In the genomic region with DNA sequence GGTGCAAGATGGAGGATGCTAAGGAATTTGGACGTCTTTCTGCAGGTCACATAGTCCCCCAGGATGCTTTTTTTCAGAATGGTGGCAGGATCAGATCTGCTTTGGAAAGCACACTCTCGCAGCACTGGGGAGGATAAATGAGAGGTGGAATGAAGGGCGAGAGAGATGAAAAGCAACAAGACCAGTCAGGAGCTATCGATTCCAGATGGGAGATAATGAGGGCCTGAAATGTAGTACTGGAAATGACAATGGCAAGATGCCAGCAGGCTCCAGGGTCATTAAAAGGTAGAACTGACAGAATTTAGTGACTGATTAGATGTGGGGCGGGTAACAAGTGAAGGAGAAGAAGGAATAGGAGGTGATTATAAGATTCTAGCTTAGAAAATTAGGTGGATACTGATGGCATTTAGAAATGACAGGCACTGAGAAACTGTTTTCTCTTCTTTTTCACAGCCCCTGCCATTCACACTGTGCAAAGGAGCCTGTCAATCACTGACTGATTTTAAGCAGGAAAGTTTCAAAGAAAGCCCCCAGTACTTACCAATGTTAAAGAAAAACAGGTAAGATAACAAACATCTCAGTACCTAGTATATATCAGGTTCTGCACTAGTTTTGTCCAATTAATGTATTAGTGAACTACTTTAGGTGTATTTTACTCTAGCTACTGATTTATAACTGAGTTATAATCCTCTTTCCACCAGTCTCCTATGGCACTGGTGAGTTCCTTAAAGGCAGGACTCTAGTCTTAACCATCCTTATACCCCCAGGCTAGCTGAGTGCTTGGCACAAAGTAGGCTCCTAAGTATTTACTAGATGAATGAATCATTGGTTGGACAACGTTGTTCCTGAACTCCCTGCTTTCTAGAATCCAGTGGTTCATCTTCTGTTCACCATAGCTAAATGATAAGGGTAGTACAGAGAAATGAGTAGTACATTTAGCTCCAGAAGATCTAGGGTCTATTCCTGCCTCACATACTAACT, we compare ENCODE assay signal across 28 cellular contexts. TPM values are rescaled to one million over a fixed set of nuclear protein-coding genes. Genes with fewer than 3 reads are reported as not detected.
DNase-seq lines count a peak whose midpoint lies in the region; ATAC-seq, FAIRE-seq and TF ChIP-seq lines count a peak whose summit lies in the region.
"Had no signal": no experiment of that assay in that cellular context is flagged by ENCODE, and none has a peak within 500 bp of the region (broad histone marks: within the 10 kb centered on the region; RNA-seq: fewer than 3 reads in every experiment).

No MANE protein-coding gene starts in this region.

- no peak for TF ChIP-seq RAD21 in K562 (CRISPR knock-in tag; conservative IDR thresholded peaks at IDR 0.05 in 1 of 2, IDR thresholded peaks at IDR 0.05 in 1 of 2)

- H3K9me3 Mint-ChIP-seq in Caco-2 (ENCODE audit: unreplicated experiment): no peaks in the 10 kb centered on the region
- H3K9me3 Mint-ChIP-seq: activated B cell treated with CpG ODN at 0.5 μM for 24 hours; activated naive CD4-positive, alpha-beta T cell treated with anti-CD3 and anti-CD28 coated beads, Interleukin-2, amount 10 ng/mL, durations not matched to agents 7 days and 5 days; central memory CD8-positive, alpha-beta T cell; memory B cell; T-helper 2 cell treated with Interferon-gamma antibody and Interleukin-4, amounts not matched to agents 5 μg/mL and 100 μg/mL, for 36 hours had no signal

- no peak; the same call in 2 of the 3 replicates for ATAC-seq in K562
- no peak for ATAC-seq in GM18511 (IDR thresholded peaks at IDR 0.05; ENCODE audit: unreplicated experiment)

- H3K9me1 ChIP-seq in K562 (ENCODE audit: control insufficient read depth, insufficient read depth, low read length): no peaks in the 10 kb centered on the region

- intact Hi-C loops in K562 (cut with micrococcal nuclease) (no loop called here), Caco-2 (cut with micrococcal nuclease; ENCODE audit: unreplicated experiment) (no loop called here)

- 0% methylated on average over 6 of the region's 6 CpGs for WGBS in K562 (ENCODE audit: insufficient coverage, low coverage, missing lambda C conversion rate)
- WGBS in small intestine, 3 donors: 15 to 42% (median 34%) methylated on average over 6 of the region's 6 CpGs

- peaks cover 3% of the 10 kb centered on the region; the same call in 1 of the 2 replicates for H4K20me1 ChIP-seq in K562 (replicated peaks; ENCODE audit: control insufficient read depth, insufficient read depth, low read length)

- H3K27me3 ChIP-seq in K562 (ENCODE audit: control insufficient read depth in 2 of 2, insufficient read depth in 2 of 2, low read length in 2 of 2) (peaks cover 2 to 7% of the 10 kb centered on the region in 2 experiments; a peak in 2 of 5 replicates), small intestine (ENCODE audit: control insufficient read depth in 2 of 2, insufficient read depth in 2 of 2, low read length in 2 of 2) (no peaks in the 10 kb centered on the region), Caco-2 (replicated peaks; ENCODE audit: control insufficient read depth, insufficient read depth, low read length) (no peaks in the 10 kb centered on the region; the same call in 1 of the 2 replicates)
- H3K27me3 ChIP-seq: dorsolateral prefrontal cortex had no signal

- TF ChIP-seq CTCF in K562 (IDR thresholded peaks at IDR 0.05 in 2 of 3, conservative IDR thresholded peaks at IDR 0.05 in 1 of 3; ENCODE audit: insufficient read depth in 2 of 3, low read depth in 1 of 3, low read length in 3 of 3): no peak
- TF ChIP-seq CTCF in Caco-2 (IDR thresholded peaks at IDR 0.05; ENCODE audit: insufficient read depth in 1 of 2, low read depth in 1 of 2, low read length in 1 of 2, severe bottlenecking in 1 of 2, unreplicated experiment in 1 of 2): no peak

- CTCF ChIA-PET in K562 (lab: Yijun Ruan, JAX; ENCODE audit: low intra/inter-chr PET ratio) (no interaction called here), Caco-2 (lab: Charles Lee) (interaction anchor here (1.0 to 1.1 kb wide), 3 partner anchors 9 to 224 kb away, joined by 3 to 6 read pairs (median 4); a partner anchor contains a TSS)

- no peak overlapping the region for H3K4me3 Mint-ChIP-seq in Caco-2 (ENCODE audit: unreplicated experiment)
- H3K4me3 Mint-ChIP-seq: activated B cell treated with CpG ODN at 0.5 μM for 24 hours; activated naive CD4-positive, alpha-beta T cell treated with anti-CD3 and anti-CD28 coated beads, Interleukin-2, amount 10 ng/mL, durations not matched to agents 7 days and 5 days; central memory CD8-positive, alpha-beta T cell; memory B cell; T-helper 2 cell treated with Interferon-gamma antibody and Interleukin-4, amounts not matched to agents 5 μg/mL and 100 μg/mL, for 36 hours had no signal

- FAIRE-seq in K562 (lab: Jason Lieb, UNC) (no peak), small intestine (lab: Jason Lieb, UNC) (no peak)
- FAIRE-seq: A204.1 had no signal

- in situ Hi-C loops in K562 (cut with MboI): no loop called here

- no peaks in the 10 kb centered on the region for H3K36me3 Mint-ChIP-seq in Caco-2 (ENCODE audit: insufficient read depth, unreplicated experiment)
- H3K36me3 Mint-ChIP-seq: memory B cell had no signal

- peak; percentile 18 for DNase-seq in NCI-H345 (lab: John Stamatoyannopoulos, UW)
- no peak for DNase-seq in NCI-H345 treated with DMSO at 0.1 percent for 48 hours (lab: John Stamatoyannopoulos, UW; ENCODE audit: unreplicated experiment)
- DNase-seq in NCI-H2227 treated with DMSO at 0.1 percent for 48 hours (lab: John Stamatoyannopoulos, UW): peak; percentile 78
- DNase-seq in K562 (ENCODE audit: extremely low read depth in 1 of 4, low spot score in 3 of 4): peak in 1 of 4 experiments; percentile 19
- peak; percentile 46 for DNase-seq in small intestine
- DNase-seq in Caco-2: no peak
- DNase-seq in AG20443 (ENCODE audit: low spot score): no peak
- DNase-seq: activated B cell treated with CpG ODN at 0.5 μM for 24 hours; activated CD4-positive, alpha-beta T cell treated with anti-CD3 and anti-CD28 coated beads, Interleukin-2, amount 50 U/mL, for 48 hours; activated naive CD4-positive, alpha-beta T cell treated with anti-CD3 and anti-CD28 coated beads, Interleukin-2, amount 10 ng/mL, durations not matched to agents 7 days and 5 days; activated T-cell treated with anti-CD3 and anti-CD28 coated beads, Interleukin-2, amount 50 U/mL, for 1 hour; anterior cingulate cortex; dorsolateral prefrontal cortex; NCI-H2029 treated with DMSO at 0.1 percent for 48 hours; NCI-H526 treated with DMSO at 0.1 percent for 48 hours; occipital lobe; stimulated activated CD4-positive, alpha-beta T cell treated with anti-CD3 and anti-CD28 coated beads, Interleukin-12 subunit alpha, Interleukin-12 subunit beta, amount 100 ng/mL, for 4 hours; stimulated activated CD8-positive, alpha-beta memory T cell treated with anti-CD3 and anti-CD28 coated beads, Interleukin-4, amount 100 ng/mL, for 48 hours had no signal

- H3K27ac Mint-ChIP-seq in Caco-2 (ENCODE audit: unreplicated experiment): no peak overlapping the region
- H3K27ac Mint-ChIP-seq: activated B cell treated with CpG ODN at 0.5 μM for 24 hours; activated naive CD4-positive, alpha-beta T cell treated with anti-CD3 and anti-CD28 coated beads, Interleukin-2, amount 10 ng/mL, durations not matched to agents 7 days and 5 days; memory B cell; T-helper 2 cell treated with Interferon-gamma antibody and Interleukin-4, amounts not matched to agents 5 μg/mL and 100 μg/mL, for 36 hours had no signal

- no peak overlapping the region for H3K27ac ChIP-seq in K562 (ENCODE audit: extremely low read depth, low read depth, low read length)
- no peak overlapping the region for H3K27ac ChIP-seq in small intestine (ENCODE audit: low read depth in 1 of 2, low read length in 1 of 2)
- H3K27ac ChIP-seq: SK-N-MC had no signal

- H3K4me1 ChIP-seq in K562 (replicated peaks in 1 of 2; ENCODE audit: control insufficient read depth in 2 of 2, insufficient read depth in 2 of 2, low read length in 2 of 2) (peaks cover 0 to 11% of the 10 kb centered on the region in 2 experiments; a peak in 2 of 5 replicates), small intestine (ENCODE audit: control insufficient read depth in 2 of 2, insufficient read depth in 1 of 2, low read depth in 1 of 2, low read length in 1 of 2) (peaks cover 2 to 4% of the 10 kb centered on the region in 2 donors), Caco-2 (no peaks in the 10 kb centered on the region)

- peaks cover 13% of the 10 kb centered on the region for H3K27me3 Mint-ChIP-seq in Caco-2 (ENCODE audit: insufficient read depth, unreplicated experiment)

- H3K9me3 ChIP-seq in K562 (replicated peaks; ENCODE audit: control insufficient read depth, insufficient read depth, low read depth, low read length): no peaks in the 10 kb centered on the region
- no peaks in the 10 kb centered on the region for H3K9me3 ChIP-seq in small intestine (ENCODE audit: control insufficient read depth, low read depth)
- H3K9me3 ChIP-seq in Caco-2: no peaks in the 10 kb centered on the region

- BruUV-seq in K562 (replicated peaks; lab: Mats Ljungman, UMichigan) (no TSS peak), Caco-2 (replicated peaks; lab: Mats Ljungman, UMichigan) (no TSS peak)

- TF ChIP-seq POLR2A in K562 (conservative IDR thresholded peaks at IDR 0.05): no peak

- no peak overlapping the region for H3K4me3 ChIP-seq in K562
- no peak overlapping the region for H3K4me3 ChIP-seq in small intestine (ENCODE audit: low read depth in 1 of 2, low read length in 2 of 2)
- H3K4me3 ChIP-seq in Caco-2 (ENCODE audit: low read depth, low read length): no peak overlapping the region
- H3K4me3 ChIP-seq: dorsolateral prefrontal cortex, SK-N-MC had no signal

- H3K4me1 Mint-ChIP-seq in Caco-2 (ENCODE audit: low read depth, unreplicated experiment): peaks cover 7% of the 10 kb centered on the region
- H3K4me1 Mint-ChIP-seq: activated B cell treated with CpG ODN at 0.5 μM for 24 hours; central memory CD8-positive, alpha-beta T cell; memory B cell had no signal

- H3K9ac ChIP-seq in K562 (ENCODE audit: insufficient read depth in 1 of 2, low read depth in 2 of 2, low read length in 2 of 2): no peak overlapping the region

- H3K79me2 ChIP-seq in K562 (ENCODE audit: control insufficient read depth, insufficient read depth, low read length): no peaks in the 10 kb centered on the region

- H2AFZ ChIP-seq in K562 (ENCODE audit: low read depth, low read length): no peak overlapping the region

- H3K36me3 ChIP-seq in K562 (ENCODE audit: control insufficient read depth, insufficient read depth, low read length) (no peaks in the 10 kb centered on the region), small intestine (ENCODE audit: control insufficient read depth in 2 of 2, insufficient read depth in 2 of 2, low read length in 2 of 2) (no peaks in the 10 kb centered on the region), Caco-2 (ENCODE audit: control insufficient read depth, insufficient read depth, low read length) (no peaks in the 10 kb centered on the region)

- TF ChIP-seq EP300 in K562 (IDR thresholded peaks at IDR 0.05; ENCODE audit: low read length): no peak

- POLR2A ChIA-PET in K562 (lab: Yijun Ruan, JAX): interaction anchor here (0.9 to 2.6 kb wide), 2 partner anchors 9 to 68 kb away, joined by 4 to 8 read pairs; a partner anchor contains a TSS
- POLR2A ChIA-PET in Caco-2 (lab: Charles Lee): no interaction called here

- no peak overlapping the region; the same call in 1 of the 2 replicates for H3K4me2 ChIP-seq in K562 (ENCODE audit: insufficient read depth, low read length)

RNA-seq across cellular contexts. Expression of a gene that starts 9.2 kb away (rescaled TPM):
- 6.0 and 9.3 TPM in 2 replicates for total RNA-seq in K562 (2011; cell fraction: chromatin; rRNA removed; ENCODE audit: low replicate concordance)
- total RNA-seq in K562 (2011; cell fraction: nucleolus; rRNA removed): 5.7 and 6.2 TPM in 2 replicates
- total RNA-seq in K562 (2011; cell fraction: nucleoplasm; rRNA removed): 10.0 and 15.0 TPM in 2 replicates
- 2.6 and 3.8 TPM in 2 replicates for total RNA-seq in K562 (2014; rRNA removed)
- total RNA-seq in K562 (2014; rRNA removed; fragmentation: Illumina TruSeq; extraction: Trizol): 5.0 and 5.1 TPM in 2 replicates
- total RNA-seq in K562 (2015; rRNA removed; fragmentation: Illumina TruSeq; extraction: Trizol): 4.2 and 4.7 TPM in 2 replicates
- total RNA-seq in K562 (2021): 4.0 and 4.3 TPM in 2 replicates
- polyA plus RNA-seq in K562 (2011; rRNA removed): 4.7 and 5.1 TPM in 2 replicates
- 3.9 and 4.9 TPM in 2 replicates for polyA plus RNA-seq in K562 (2011; cell fraction: cytosol; rRNA removed)
- 4.5 and 5.2 TPM in 2 replicates for polyA plus RNA-seq in K562 (2011; cell fraction: nucleus; rRNA removed)
- 4.4 and 5.1 TPM in 2 replicates for polyA plus RNA-seq in K562 (2012)
- 5.4 and 6.7 TPM in 2 replicates for polyA plus RNA-seq in K562 (2014; fragmentation: Illumina TruSeq; extraction: Trizol)
- 1 to 10 TPM; 3.0 to 3.4 TPM for polyA plus RNA-seq in K562 (2014; fragmentation: Nextera tagmentation; extraction: Ambion mirVana)
- 4.0 and 4.8 TPM in 2 replicates for polyA plus RNA-seq in K562 (2014; rRNA removed)
- 3.0 and 3.3 TPM in 2 replicates for polyA minus RNA-seq in K562 (2011; rRNA and poly(A)+ RNA removed)
- 1.4 and 1.9 TPM in 2 replicates for polyA minus RNA-seq in K562 (2011; cell fraction: cytosol; rRNA and poly(A)+ RNA removed)
- 2.4 and 4.1 TPM in 2 replicates for polyA minus RNA-seq in K562 (2011; cell fraction: nucleus; rRNA and poly(A)+ RNA removed)
- polyA plus RNA-seq in small intestine: 1 to 10 TPM; 1.1 to 4.0 (median 1.4) TPM
- 5.5 and 5.7 TPM in 2 replicates for total RNA-seq in Caco-2 (2022)

RNA-seq across cellular contexts. Expression of a gene that starts 47.3 kb away (rescaled TPM):
- not detected in 2 replicates for total RNA-seq in K562 (2011; cell fraction: chromatin; rRNA removed; ENCODE audit: low replicate concordance)
- total RNA-seq in K562 (2011; cell fraction: nucleolus; rRNA removed): not detected in 2 replicates
- total RNA-seq in K562 (2011; cell fraction: nucleoplasm; rRNA removed): not detected in 2 replicates
- total RNA-seq in K562 (2014; rRNA removed) (not detected in 2 replicates), K562 (2014; rRNA removed; fragmentation: Illumina TruSeq; extraction: Trizol) (not detected in 2 replicates), K562 (2015; rRNA removed; fragmentation: Illumina TruSeq; extraction: Trizol) (not detected in 2 replicates), K562 (2021) (not detected in 2 replicates), Caco-2 (2022) (0.58 and 0.68 TPM in 2 replicates)
- polyA plus RNA-seq in K562 (2011; rRNA removed) (not detected in 2 replicates), K562 (2014; fragmentation: Illumina TruSeq; extraction: Trizol) (not detected in 2 replicates), K562 (2014; fragmentation: Nextera tagmentation; extraction: Ambion mirVana) (under 1 TPM; 0.06 to 0.11 TPM), K562 (2014; rRNA removed) (not detected in 2 replicates), small intestine (under 1 TPM in 1 of 3 donors, not detected in 2; 0.25 TPM)
- not detected in 2 replicates for polyA plus RNA-seq in K562 (2011; cell fraction: cytosol; rRNA removed)
- 0.10 TPM in 1 of 2 replicates, not detected in the other for polyA plus RNA-seq in K562 (2011; cell fraction: nucleus; rRNA removed)
- polyA plus RNA-seq in K562 (2012): 0.07 and 0.11 TPM in 2 replicates
- polyA minus RNA-seq in K562 (2011; rRNA and poly(A)+ RNA removed): not detected in 2 replicates
- not detected in 2 replicates for polyA minus RNA-seq in K562 (2011; cell fraction: cytosol; rRNA and poly(A)+ RNA removed)
- not detected in 2 replicates for polyA minus RNA-seq in K562 (2011; cell fraction: nucleus; rRNA and poly(A)+ RNA removed)
- total RNA-seq: activated B cell treated with CpG ODN at 0.5 μM for 24 hours, ureter had no signal
- polyA plus RNA-seq: BJ had no signal

RNA-seq across cellular contexts. Expression of a gene that starts 58.7 kb away (rescaled TPM):
- not detected in 2 replicates for total RNA-seq in K562 (2011; cell fraction: chromatin; rRNA removed; ENCODE audit: low replicate concordance)
- not detected in 2 replicates for total RNA-seq in K562 (2011; cell fraction: nucleolus; rRNA removed)
- not detected in 2 replicates for total RNA-seq in K562 (2011; cell fraction: nucleoplasm; rRNA removed)
- total RNA-seq in K562 (2014; rRNA removed) (not detected in 2 replicates), K562 (2014; rRNA removed; fragmentation: Illumina TruSeq; extraction: Trizol) (not detected in 2 replicates), K562 (2015; rRNA removed; fragmentation: Illumina TruSeq; extraction: Trizol) (not detected in 2 replicates), K562 (2021) (not detected in 2 replicates), Caco-2 (2022) (not detected in 2 replicates)
- polyA plus RNA-seq in K562 (2011; rRNA removed) (not detected in 2 replicates), K562 (2014; fragmentation: Illumina TruSeq; extraction: Trizol) (not detected in 2 replicates), K562 (2014; fragmentation: Nextera tagmentation; extraction: Ambion mirVana) (not detected), K562 (2014; rRNA removed) (not detected in 2 replicates), small intestine (under 1 TPM in 1 of 3 donors, not detected in 2; 0.19 TPM)
- polyA plus RNA-seq in K562 (2011; cell fraction: cytosol; rRNA removed): not detected in 2 replicates
- not detected in 2 replicates for polyA plus RNA-seq in K562 (2011; cell fraction: nucleus; rRNA removed)
- polyA plus RNA-seq in K562 (2012): not detected in 2 replicates
- not detected in 2 replicates for polyA minus RNA-seq in K562 (2011; rRNA and poly(A)+ RNA removed)
- polyA minus RNA-seq in K562 (2011; cell fraction: cytosol; rRNA and poly(A)+ RNA removed): not detected in 2 replicates
- not detected in 2 replicates for polyA minus RNA-seq in K562 (2011; cell fraction: nucleus; rRNA and poly(A)+ RNA removed)
- total RNA-seq: activated B cell treated with CpG ODN at 0.5 μM for 24 hours, kidney epithelial cell, renal cortical epithelial cell, ureter had no signal
- polyA plus RNA-seq: BJ had no signal

Comparison
In these comparisons a context has a peak if more than half of its experiments do, and no peak if none do; other contexts are left out.
1. DNase-seq: peak in NCI-H345 (single experiment), NCI-H2227 treated with DMSO at 0.1 percent for 48 hours (single experiment) and small intestine (single experiment); none in NCI-H345 treated with DMSO at 0.1 percent for 48 hours (single experiment), Caco-2 (0 of 2) and AG20443 (single experiment).